Comparison of ENCODE assay signal across 2 cellular contexts in genomic region chr4:168621806-168622589, GRCh38.
TF ChIP-seq lines count a peak whose summit lies in the region.

No MANE protein-coding gene starts in this region.

TF ChIP-seq in A549, 52 proteins besides CTCF, POLR2A, EP300 and RAD21 (continued from another document):
- TF ChIP-seq NR3C1 (IDR thresholded peaks at IDR 0.05): no peak
- TF ChIP-seq RCOR1 (IDR thresholded peaks at IDR 0.05; ENCODE audit: low read depth, low read length): no peak
TF ChIP-seq in A549: peak in this region for 0.

TF ChIP-seq in GM23338, 12 proteins besides CTCF, POLR2A, EP300 and RAD21 (continued from another document):
- TF ChIP-seq, protein P1, sequence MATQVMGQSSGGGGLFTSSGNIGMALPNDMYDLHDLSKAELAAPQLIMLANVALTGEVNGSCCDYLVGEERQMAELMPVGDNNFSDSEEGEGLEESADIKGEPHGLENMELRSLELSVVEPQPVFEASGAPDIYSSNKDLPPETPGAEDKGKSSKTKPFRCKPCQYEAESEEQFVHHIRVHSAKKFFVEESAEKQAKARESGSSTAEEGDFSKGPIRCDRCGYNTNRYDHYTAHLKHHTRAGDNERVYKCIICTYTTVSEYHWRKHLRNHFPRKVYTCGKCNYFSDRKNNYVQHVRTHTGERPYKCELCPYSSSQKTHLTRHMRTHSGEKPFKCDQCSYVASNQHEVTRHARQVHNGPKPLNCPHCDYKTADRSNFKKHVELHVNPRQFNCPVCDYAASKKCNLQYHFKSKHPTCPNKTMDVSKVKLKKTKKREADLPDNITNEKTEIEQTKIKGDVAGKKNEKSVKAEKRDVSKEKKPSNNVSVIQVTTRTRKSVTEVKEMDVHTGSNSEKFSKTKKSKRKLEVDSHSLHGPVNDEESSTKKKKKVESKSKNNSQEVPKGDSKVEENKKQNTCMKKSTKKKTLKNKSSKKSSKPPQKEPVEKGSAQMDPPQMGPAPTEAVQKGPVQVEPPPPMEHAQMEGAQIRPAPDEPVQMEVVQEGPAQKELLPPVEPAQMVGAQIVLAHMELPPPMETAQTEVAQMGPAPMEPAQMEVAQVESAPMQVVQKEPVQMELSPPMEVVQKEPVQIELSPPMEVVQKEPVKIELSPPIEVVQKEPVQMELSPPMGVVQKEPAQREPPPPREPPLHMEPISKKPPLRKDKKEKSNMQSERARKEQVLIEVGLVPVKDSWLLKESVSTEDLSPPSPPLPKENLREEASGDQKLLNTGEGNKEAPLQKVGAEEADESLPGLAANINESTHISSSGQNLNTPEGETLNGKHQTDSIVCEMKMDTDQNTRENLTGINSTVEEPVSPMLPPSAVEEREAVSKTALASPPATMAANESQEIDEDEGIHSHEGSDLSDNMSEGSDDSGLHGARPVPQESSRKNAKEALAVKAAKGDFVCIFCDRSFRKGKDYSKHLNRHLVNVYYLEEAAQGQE (IDR thresholded peaks at IDR 0.05; ENCODE audit: unreplicated experiment): no peak
- TF ChIP-seq, protein P2, sequence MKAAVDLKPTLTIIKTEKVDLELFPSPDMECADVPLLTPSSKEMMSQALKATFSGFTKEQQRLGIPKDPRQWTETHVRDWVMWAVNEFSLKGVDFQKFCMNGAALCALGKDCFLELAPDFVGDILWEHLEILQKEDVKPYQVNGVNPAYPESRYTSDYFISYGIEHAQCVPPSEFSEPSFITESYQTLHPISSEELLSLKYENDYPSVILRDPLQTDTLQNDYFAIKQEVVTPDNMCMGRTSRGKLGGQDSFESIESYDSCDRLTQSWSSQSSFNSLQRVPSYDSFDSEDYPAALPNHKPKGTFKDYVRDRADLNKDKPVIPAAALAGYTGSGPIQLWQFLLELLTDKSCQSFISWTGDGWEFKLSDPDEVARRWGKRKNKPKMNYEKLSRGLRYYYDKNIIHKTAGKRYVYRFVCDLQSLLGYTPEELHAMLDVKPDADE (IDR thresholded peaks at IDR 0.05): no peak
- TF ChIP-seq ZNF114 (CRISPR knock-in tag; IDR thresholded peaks at IDR 0.05) (no peak), STAT1 (IDR thresholded peaks at IDR 0.05; ENCODE audit: unreplicated experiment) (no peak), JUNB (IDR thresholded peaks at IDR 0.05; ENCODE audit: unreplicated experiment) (no peak), CREB1 (CRISPR knock-in tag; IDR thresholded peaks at IDR 0.05; ENCODE audit: low read depth) (no peak), ZNF462 (CRISPR knock-in tag; IDR thresholded peaks at IDR 0.05) (no peak), NANOG (IDR thresholded peaks at IDR 0.05; ENCODE audit: borderline replicate concordance) (no peak)
